In the genomic region with DNA sequence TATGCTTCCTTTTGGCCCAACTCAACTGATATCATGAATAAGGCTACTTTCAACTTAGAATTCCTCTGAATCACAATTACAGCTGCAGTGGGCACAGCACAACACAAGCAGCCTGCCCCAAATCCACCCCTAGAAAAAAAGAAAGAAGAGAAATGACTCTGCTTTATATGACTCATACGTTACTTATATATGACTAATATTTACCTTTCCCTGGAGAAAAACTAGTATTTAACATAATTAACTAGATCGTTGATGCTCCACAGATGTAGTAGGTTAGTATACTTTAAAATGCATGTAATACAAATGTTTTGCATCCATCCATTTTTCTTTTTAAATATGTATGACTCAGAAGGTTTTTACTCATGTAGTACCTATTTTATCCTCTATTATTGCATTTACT, we compare ENCODE assay signal across 20 cellular contexts.
DNase-seq lines count a peak whose midpoint lies in the region; ATAC-seq, FAIRE-seq and TF ChIP-seq lines count a peak whose summit lies in the region.
"Had no signal": no experiment of that assay in that cellular context is flagged by ENCODE, and none has a peak within 500 bp of the region (broad histone marks: within the 10 kb centered on the region; RNA-seq: fewer than 3 reads in every experiment).

No MANE protein-coding gene starts in this region.

- H3K4me1 ChIP-seq in A549 (peaks cover 10% of the 10 kb centered on the region; the same call in 2 of the 3 replicates), PC-9 (replicated peaks; ENCODE audit: insufficient read depth) (peaks cover 40% of the 10 kb centered on the region), mucosa of descending colon (ENCODE audit: low read depth) (no peaks in the 10 kb centered on the region)

- POLR2A ChIA-PET in A549 (lab: Yijun Ruan, JAX) (no interaction called here), PC-9 (lab: Charles Lee; ENCODE audit: unreplicated experiment) (no interaction called here)

- no peak overlapping the region for H3K4me3 ChIP-seq in A549
- H3K4me3 ChIP-seq in PC-9: no peak overlapping the region
- no peak overlapping the region for H3K4me3 ChIP-seq in mucosa of descending colon

- ATAC-seq in A549: peak; percentile 65 to 66; a peak in 5 of 6 replicates
- peak; percentile 52 for ATAC-seq in GM18868 (IDR thresholded peaks at IDR 0.05; ENCODE audit: unreplicated experiment)
- ATAC-seq in mucosa of descending colon: no peak
- ATAC-seq: HepG2; left lobe of liver; naive thymus-derived CD4-positive, alpha-beta T cell had no signal

- TF ChIP-seq POLR2A in A549 (IDR thresholded peaks at IDR 0.05; ENCODE audit: low read length): no peak

- TF ChIP-seq CTCF in A549 (IDR thresholded peaks at IDR 0.05): no peak
- no peak for TF ChIP-seq CTCF in PC-9 (conservative IDR thresholded peaks at IDR 0.05)
- TF ChIP-seq CTCF in mucosa of descending colon (IDR thresholded peaks at IDR 0.05): no peak

- intact Hi-C loops in PC-9 (cut with micrococcal nuclease; ENCODE audit: unreplicated experiment): no loop called here
- intact Hi-C loops in mucosa of descending colon (cut with DNase I, micrococcal nuclease): no loop called here

- no peaks in the 10 kb centered on the region for H3K79me2 ChIP-seq in PC-9 (ENCODE audit: low read depth)

- TF ChIP-seq RAD21 in A549 (conservative IDR thresholded peaks at IDR 0.05 in 1 of 2, IDR thresholded peaks at IDR 0.05 in 1 of 2): no peak

- H3F3A ChIP-seq in PC-9 (ENCODE audit: insufficient read depth, low read depth): peaks cover 9% of the 10 kb centered on the region; the same call in 1 of the 2 replicates

- H3K27ac ChIP-seq in A549: no peak overlapping the region
- H3K27ac ChIP-seq in PC-9: peak overlapping the region; percentile 59
- H3K27ac ChIP-seq in epithelial cell of prostate: peak overlapping the region; percentile 20

- WGBS in A549 (ENCODE audit: missing lambda C conversion rate): 0% methylated on average over 2 of the region's 2 CpGs

- H3K36me3 ChIP-seq in PC-9 (ENCODE audit: low read depth) (no peaks in the 10 kb centered on the region), mucosa of descending colon (ENCODE audit: low read depth) (no peaks in the 10 kb centered on the region)

- CTCF ChIA-PET in A549 (lab: Yijun Ruan, JAX) (no interaction called here), PC-9 (lab: Charles Lee) (no interaction called here)

- no peaks in the 10 kb centered on the region for H3K9me2 ChIP-seq in PC-9 (ENCODE audit: insufficient read depth)

- no peak for TF ChIP-seq EP300 in A549 (IDR thresholded peaks at IDR 0.05)

- BruUV-seq in PC-9 (replicated peaks; lab: Mats Ljungman, UMichigan): no TSS peak

- FAIRE-seq in A549 (lab: Jason Lieb, UNC): no peak
- FAIRE-seq: G401.6, HepG2 had no signal

- H3K27me3 ChIP-seq in PC-9 (ENCODE audit: insufficient read depth, low read depth): no peaks in the 10 kb centered on the region

- H4K20me1 ChIP-seq in PC-9 (ENCODE audit: insufficient read depth): no peaks in the 10 kb centered on the region

- H3K9me3 ChIP-seq in A549: no peaks in the 10 kb centered on the region
- no peaks in the 10 kb centered on the region for H3K9me3 ChIP-seq in PC-9 (ENCODE audit: insufficient read depth, low read depth)
- no peaks in the 10 kb centered on the region for H3K9me3 ChIP-seq in mucosa of descending colon

- H3K4me2 ChIP-seq in A549 (peak overlapping the region; percentile 27), PC-9 (peak overlapping the region; percentile 26; the same call in 1 of the 2 replicates)

- no peak overlapping the region for H2AFZ ChIP-seq in PC-9

- DNase-seq in A549 (ENCODE audit: low read depth in 1 of 2, low spot score in 1 of 2) (peak; percentile 2 to 7), PC-9 (peak; percentile 13 to 69), epithelial cell of prostate (ENCODE audit: low read depth, low spot score) (peak; percentile 33), NCI-H1105 (lab: John Stamatoyannopoulos, UW) (no peak), mucosa of descending colon (no peak), UCSD-AML1 (lab: John Stamatoyannopoulos, UW; ENCODE audit: unreplicated experiment) (no peak)
- DNase-seq in activated T-cell treated with anti-CD3 and anti-CD28 coated beads, Interleukin-2, amount 50 U/mL, for 48 hours: no peak
- DNase-seq: activated CD8-positive, alpha-beta memory T cell treated with anti-CD3 and anti-CD28 coated beads for 24 hours; H7; head of caudate nucleus; naive thymus-derived CD4-positive, alpha-beta T cell; NCI-H1417 treated with DMSO at 0.1 percent for 48 hours; NCI-H510A treated with DMSO at 0.1 percent for 48 hours; retina; Right ventricle myocardium superior; T1000 had no signal

TF ChIP-seq in A549, 52 proteins besides CTCF, POLR2A, EP300 and RAD21:
- TF ChIP-seq BHLHE40 (IDR thresholded peaks at IDR 0.05; ENCODE audit: low read depth, low read length) (no peak), FOSL2 (IDR thresholded peaks at IDR 0.05) (peak; percentile 39), FOSL2 (CRISPR knock-in tag; IDR thresholded peaks at IDR 0.05) (peak; percentile 78)

Comparison
In these comparisons a context has a peak if more than half of its experiments do, and no peak if none do; other contexts are left out.
1. DNase-seq: peak in A549 (2 of 2), PC-9 (2 of 2) and epithelial cell of prostate (single experiment); none in NCI-H1105 (single experiment), mucosa of descending colon (0 of 3), activated T-cell treated with anti-CD3 and anti-CD28 coated beads, Interleukin-2, amount 50 U/mL, for 48 hours (0 of 2) and UCSD-AML1 (single experiment).
2. H3K27ac ChIP-seq: peak in PC-9 (single experiment) and epithelial cell of prostate (single experiment); none in A549 (0 of 2).